In the genomic region with DNA sequence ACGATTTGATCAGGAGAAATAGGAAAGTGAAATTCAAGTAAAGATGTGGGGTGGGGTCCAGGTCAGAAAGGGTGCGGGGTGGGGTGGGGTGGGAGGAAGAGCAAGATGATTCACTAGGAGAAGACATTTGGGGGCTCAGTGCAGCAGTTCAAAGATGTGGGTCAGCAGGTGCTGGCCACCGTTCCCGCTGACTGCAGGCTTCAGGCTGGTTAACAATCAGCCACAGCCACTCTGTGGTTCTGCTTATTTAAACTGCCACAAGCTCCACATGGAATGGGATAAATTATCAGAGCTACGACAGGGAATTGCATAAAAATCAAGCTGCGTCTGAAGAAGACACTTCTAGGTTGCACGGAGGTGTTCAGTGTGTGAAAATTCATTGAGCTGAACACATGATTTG, we compare ENCODE assay signal across 29 cellular contexts.
"Had no signal": no experiment of that assay in that cellular context is flagged by ENCODE, and none has a peak within 500 bp of the region (broad histone marks: within the 10 kb centered on the region; RNA-seq: fewer than 3 reads in every experiment).

No MANE protein-coding gene starts in this region.

- H3K36me3 ChIP-seq: neural progenitor cell, ovary, tibial artery had no signal

- H2AFZ ChIP-seq: neural progenitor cell had no signal

- ATAC-seq: left ventricle myocardium superior; mucosa of descending colon; naive thymus-derived CD4-positive, alpha-beta T cell; psoas muscle; right cardiac atrium; stimulated activated memory B cell treated with anti-CD40 and anti-IgM and Interleukin-4, amounts not matched to agents 10 μg/mL and 1 μg/mL and 100 μg/mL, for 72 hours; stimulated activated naive CD8-positive, alpha-beta T cell treated with anti-CD3 and anti-CD28 coated beads, Interleukin-15, Interleukin-2, amounts not matched to agents 100 U/mL and 50 U/mL, for 24 hours had no signal

- H3K27me3 ChIP-seq: dorsolateral prefrontal cortex, neural progenitor cell, ovary, sigmoid colon, spleen, testis, tibial artery, upper lobe of left lung had no signal

- H3K4me2 ChIP-seq: neural progenitor cell had no signal

- H3K9me3 ChIP-seq: mucosa of descending colon, ovary, psoas muscle, sigmoid colon, spleen, testis, tibial artery, upper lobe of left lung had no signal

- H3K9me3 Mint-ChIP-seq: memory B cell; mesothelial cell of epicardium; naive thymus-derived CD4-positive, alpha-beta T cell; nephron; neural progenitor cell had no signal

- DNase-seq: dorsolateral prefrontal cortex; effector CD4-positive, alpha-beta T cell; head of caudate nucleus; left ventricle myocardium superior; mucosa of descending colon; naive thymus-derived CD4-positive, alpha-beta T cell; ovary; posterior cingulate gyrus; psoas muscle; right cardiac atrium; sigmoid colon; spleen; stimulated activated CD4-positive, alpha-beta T cell treated with anti-CD3 and anti-CD28 coated beads, Interleukin-4, amount 100 ng/mL, for 4 hours; stimulated activated naive CD8-positive, alpha-beta T cell treated with anti-CD3 and anti-CD28 coated beads, Interleukin-15, Interleukin-2, amounts not matched to agents 100 U/mL and 50 U/mL, for 24 hours; substantia nigra; testis; tibial artery; upper lobe of left lung had no signal

- FAIRE-seq: colon, frontal cortex, keratinocyte, urothelium cell line had no signal

- H3K36me3 Mint-ChIP-seq: mesothelial cell of epicardium had no signal

- H3K27ac ChIP-seq: dorsolateral prefrontal cortex, neural progenitor cell, ovary, psoas muscle, sigmoid colon, spleen, testis, tibial artery, upper lobe of left lung had no signal

- H3K27me3 Mint-ChIP-seq: memory B cell; naive thymus-derived CD4-positive, alpha-beta T cell; stimulated activated memory B cell treated with anti-CD40 and anti-IgM and Interleukin-4, amounts not matched to agents 10 μg/mL and 1 μg/mL and 100 μg/mL, for 72 hours had no signal

- H3K4me3 Mint-ChIP-seq: memory B cell; mesothelial cell of epicardium; naive thymus-derived CD4-positive, alpha-beta T cell; nephron; neural progenitor cell; stimulated activated memory B cell treated with anti-CD40 and anti-IgM and Interleukin-4, amounts not matched to agents 10 μg/mL and 1 μg/mL and 100 μg/mL, for 72 hours had no signal

- H3K9ac ChIP-seq: neural progenitor cell had no signal

- H3K27ac Mint-ChIP-seq: memory B cell; mesothelial cell of epicardium; naive thymus-derived CD4-positive, alpha-beta T cell; neural progenitor cell; stimulated activated memory B cell treated with anti-CD40 and anti-IgM and Interleukin-4, amounts not matched to agents 10 μg/mL and 1 μg/mL and 100 μg/mL, for 72 hours had no signal

- H3K4me1 ChIP-seq: psoas muscle had no signal

- H3K4me3 ChIP-seq: dorsolateral prefrontal cortex, lung, mucosa of descending colon, neural progenitor cell, ovary, psoas muscle, sigmoid colon, skin epidermis, spleen, testis, tibial artery, upper lobe of left lung had no signal
